In genomic region chr6:17901493-17901892, GRCh38 we compare ENCODE assay signal across 9 cellular contexts.
"Had no signal": no experiment of that assay in that cellular context is flagged by ENCODE, and none has a peak within 500 bp of the region (broad histone marks: within the 10 kb centered on the region; RNA-seq: fewer than 3 reads in every experiment).

No MANE protein-coding gene starts in this region.

- ATAC-seq: GM23338, K562 had no signal

- FAIRE-seq: H1, H54, HTR-8/SVneo, K562 had no signal

- DNase-seq: H9, HCEC 1CT, HFFc6, KG1 had no signal

- H3K4me3 ChIP-seq: GM23338, K562 had no signal
